8 cellular contexts compared by ENCODE assay signal in the genomic region with DNA sequence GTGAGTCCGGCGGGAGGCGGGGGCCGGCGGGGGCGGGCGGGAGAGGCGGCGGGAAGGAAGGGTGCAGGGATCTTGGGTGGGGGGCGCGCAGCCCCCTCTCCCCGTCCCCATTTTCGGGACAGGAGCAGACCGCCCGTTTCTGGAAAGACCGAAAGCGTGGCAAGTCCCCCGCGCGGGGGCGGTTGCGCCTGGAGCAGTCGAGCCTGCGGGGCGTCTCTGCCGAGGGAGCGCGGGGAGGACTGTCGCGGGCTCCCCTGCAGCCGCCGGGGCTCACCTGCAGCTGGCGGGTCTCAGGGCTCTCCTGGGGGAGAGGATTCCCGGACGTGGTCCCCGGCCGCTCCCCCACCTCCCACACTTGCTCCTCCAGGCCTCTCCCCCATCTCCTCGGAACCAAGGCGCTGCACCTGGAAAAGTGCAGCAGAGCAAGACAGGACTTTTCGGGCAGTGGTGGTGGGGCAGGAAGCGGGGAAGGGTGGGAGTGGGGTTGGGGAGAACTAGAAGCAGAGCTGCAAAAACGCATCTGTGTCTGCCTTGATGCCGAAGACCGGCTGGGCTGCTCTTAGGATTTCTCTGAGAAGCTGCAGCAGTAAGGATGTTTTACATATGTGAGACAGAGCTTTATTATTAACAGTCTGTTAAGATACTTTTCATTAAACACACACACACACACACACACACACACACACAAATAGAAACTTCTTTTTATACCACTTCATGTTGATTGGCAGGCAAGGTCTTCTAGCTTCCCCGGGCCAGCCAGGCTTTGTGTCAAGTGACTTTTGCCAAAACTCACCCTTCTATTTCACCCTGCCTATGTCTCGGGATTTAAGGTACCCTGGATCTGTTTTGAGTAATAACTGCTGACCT. TPM values are rescaled to one million over a fixed set of nuclear protein-coding genes. Genes with fewer than 3 reads are reported as not detected.
DNase-seq lines count a peak whose midpoint lies in the region; ATAC-seq and TF ChIP-seq lines count a peak whose summit lies in the region.

No MANE protein-coding gene starts in this region.

- no peaks in the 10 kb centered on the region for H3K9me3 ChIP-seq in liver (ENCODE audit: control insufficient read depth in 4 of 4, low read length in 3 of 4)

- H3K27ac ChIP-seq in liver (ENCODE audit: low read depth in 1 of 2, low read length in 2 of 2), result no peak overlapping the region

- TF ChIP-seq RAD21 in liver (IDR thresholded peaks at IDR 0.05), result no peak

- H3K27me3 ChIP-seq in liver (ENCODE audit: control insufficient read depth in 4 of 4, insufficient read depth in 4 of 4, low read length in 3 of 4), result no peaks in the 10 kb centered on the region

- no peak overlapping the region for H3K9ac ChIP-seq in liver (ENCODE audit: low read depth in 1 of 2, low read length in 2 of 2)

- H3K27me3 Mint-ChIP-seq in central memory CD8-positive, alpha-beta T cell, result no peaks in the 10 kb centered on the region
- no peaks in the 10 kb centered on the region for H3K27me3 Mint-ChIP-seq in stimulated activated naive B cell treated with anti-CD40 and anti-IgM and Interleukin-4, amounts not matched to agents 10 μg/mL and 1 μg/mL and 100 μg/mL, for 72 hours

- TF ChIP-seq CTCF in liver (IDR thresholded peaks at IDR 0.05; ENCODE audit: low read depth, low read length, missing input control), result no peak

- ATAC-seq in HG03045 (IDR thresholded peaks at IDR 0.05; ENCODE audit: unreplicated experiment) (peak; percentile 17), HG02870 (IDR thresholded peaks at IDR 0.05; ENCODE audit: unreplicated experiment) (no peak)
- ATAC-seq in central memory CD8-positive, alpha-beta T cell (replicated peaks; ENCODE audit: extremely low read depth, poor library complexity, severe bottlenecking), result peak; percentile 13
- ATAC-seq in stimulated activated naive B cell treated with anti-CD40 and anti-IgM and Interleukin-4, amounts not matched to agents 10 μg/mL and 1 μg/mL and 100 μg/mL, for 72 hours (replicated peaks), result peak; percentile 31 to 32

- peaks cover 9% of the 10 kb centered on the region for H3K36me3 Mint-ChIP-seq in central memory CD8-positive, alpha-beta T cell (ENCODE audit: insufficient read depth)
- peaks cover 0 to under 1% of the 10 kb centered on the region in 2 donors for H3K36me3 Mint-ChIP-seq in stimulated activated naive B cell treated with anti-CD40 and anti-IgM and Interleukin-4, amounts not matched to agents 10 μg/mL and 1 μg/mL and 100 μg/mL, for 72 hours

- H3K4me3 Mint-ChIP-seq in central memory CD8-positive, alpha-beta T cell, result peak overlapping the region; percentile 83
- H3K4me3 Mint-ChIP-seq in stimulated activated naive B cell treated with anti-CD40 and anti-IgM and Interleukin-4, amounts not matched to agents 10 μg/mL and 1 μg/mL and 100 μg/mL, for 72 hours, result peak overlapping the region; percentile 73 to 82

- H3K4me1 Mint-ChIP-seq in central memory CD8-positive, alpha-beta T cell, result peaks cover 87% of the 10 kb centered on the region
- peaks cover 18 to 48% of the 10 kb centered on the region in 2 donors for H3K4me1 Mint-ChIP-seq in stimulated activated naive B cell treated with anti-CD40 and anti-IgM and Interleukin-4, amounts not matched to agents 10 μg/mL and 1 μg/mL and 100 μg/mL, for 72 hours

- WGBS in liver, result 9% methylated on average over 46 of the region's 46 CpGs

- H3K9me3 Mint-ChIP-seq in central memory CD8-positive, alpha-beta T cell, result no peaks in the 10 kb centered on the region
- H3K9me3 Mint-ChIP-seq in stimulated activated naive B cell treated with anti-CD40 and anti-IgM and Interleukin-4, amounts not matched to agents 10 μg/mL and 1 μg/mL and 100 μg/mL, for 72 hours, result no peaks in the 10 kb centered on the region

- no peaks in the 10 kb centered on the region for H3K36me3 ChIP-seq in liver (ENCODE audit: control insufficient read depth in 4 of 4, insufficient read depth in 3 of 4, low read depth in 1 of 4, low read length in 3 of 4)

- peaks cover 2 to 9% (median 6%) of the 10 kb centered on the region in 4 donors for H3K4me1 ChIP-seq in liver (ENCODE audit: control insufficient read depth in 4 of 4, insufficient read depth in 4 of 4, low read length in 3 of 4)

- peak overlapping the region; percentile 87 for H3K27ac Mint-ChIP-seq in central memory CD8-positive, alpha-beta T cell (ENCODE audit: low read depth)
- peak overlapping the region; percentile 27 for H3K27ac Mint-ChIP-seq in stimulated activated naive B cell treated with anti-CD40 and anti-IgM and Interleukin-4, amounts not matched to agents 10 μg/mL and 1 μg/mL and 100 μg/mL, for 72 hours

- DNase-seq in NCI-H1417 (lab: John Stamatoyannopoulos, UW) (peak; percentile 47 to 82 (median 80)), NCI-H1417 treated with DMSO at 0.1 percent for 48 hours (lab: John Stamatoyannopoulos, UW) (no peak), T-helper 1 cell (peak; percentile 15 to 41 (median 38))
- peak; percentile 22 to 25 for DNase-seq in central memory CD8-positive, alpha-beta T cell (ENCODE audit: low spot score in 2 of 2)
- peak; percentile 18 for DNase-seq in stimulated activated naive B cell treated with anti-CD40 and anti-IgM and Interleukin-4, amounts not matched to agents 10 μg/mL and 1 μg/mL and 100 μg/mL, for 72 hours

- H3K4me3 ChIP-seq in liver (ENCODE audit: low read depth in 1 of 3, low read length in 3 of 3), result peak overlapping the region; percentile 38 to 85 (median 48)

TF ChIP-seq in liver, 16 proteins besides CTCF, POLR2A, EP300 and RAD21:
- TF ChIP-seq, protein P1, sequence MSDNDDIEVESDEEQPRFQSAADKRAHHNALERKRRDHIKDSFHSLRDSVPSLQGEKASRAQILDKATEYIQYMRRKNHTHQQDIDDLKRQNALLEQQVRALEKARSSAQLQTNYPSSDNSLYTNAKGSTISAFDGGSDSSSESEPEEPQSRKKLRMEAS (IDR thresholded peaks at IDR 0.05), result no peak
- TF ChIP-seq YY1 (IDR thresholded peaks at IDR 0.05), result no peak
- no peak for TF ChIP-seq FOXA2 (IDR thresholded peaks at IDR 0.05)
- TF ChIP-seq, protein P2, sequence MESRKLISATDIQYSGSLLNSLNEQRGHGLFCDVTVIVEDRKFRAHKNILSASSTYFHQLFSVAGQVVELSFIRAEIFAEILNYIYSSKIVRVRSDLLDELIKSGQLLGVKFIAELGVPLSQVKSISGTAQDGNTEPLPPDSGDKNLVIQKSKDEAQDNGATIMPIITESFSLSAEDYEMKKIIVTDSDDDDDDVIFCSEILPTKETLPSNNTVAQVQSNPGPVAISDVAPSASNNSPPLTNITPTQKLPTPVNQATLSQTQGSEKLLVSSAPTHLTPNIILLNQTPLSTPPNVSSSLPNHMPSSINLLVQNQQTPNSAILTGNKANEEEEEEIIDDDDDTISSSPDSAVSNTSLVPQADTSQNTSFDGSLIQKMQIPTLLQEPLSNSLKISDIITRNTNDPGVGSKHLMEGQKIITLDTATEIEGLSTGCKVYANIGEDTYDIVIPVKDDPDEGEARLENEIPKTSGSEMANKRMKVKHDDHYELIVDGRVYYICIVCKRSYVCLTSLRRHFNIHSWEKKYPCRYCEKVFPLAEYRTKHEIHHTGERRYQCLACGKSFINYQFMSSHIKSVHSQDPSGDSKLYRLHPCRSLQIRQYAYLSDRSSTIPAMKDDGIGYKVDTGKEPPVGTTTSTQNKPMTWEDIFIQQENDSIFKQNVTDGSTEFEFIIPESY (IDR thresholded peaks at IDR 0.05), result no peak
- no peak for TF ChIP-seq GABPA (IDR thresholded peaks at IDR 0.05 in 1 of 2, conservative IDR thresholded peaks at IDR 0.05 in 1 of 2)
- no peak for TF ChIP-seq RXRA (IDR thresholded peaks at IDR 0.05)
- TF ChIP-seq TAF1 (conservative IDR thresholded peaks at IDR 0.05), result no peak
- TF ChIP-seq HNF4A (conservative IDR thresholded peaks at IDR 0.05), result no peak
- no peak for TF ChIP-seq FOXA1 (IDR thresholded peaks at IDR 0.05)
- no peak for TF ChIP-seq SP1 (IDR thresholded peaks at IDR 0.05)
- no peak for TF ChIP-seq HNF4G (IDR thresholded peaks at IDR 0.05)

RNA-seq across cellular contexts. Expression of a gene that starts 0.7 kb away (rescaled TPM):
- 1 to 10 TPM; 2.2 to 3.4 TPM for total RNA-seq in liver
- polyA plus RNA-seq in liver, result 1 to 10 TPM; 1.2 to 3.9 TPM
